In the genomic region with DNA sequence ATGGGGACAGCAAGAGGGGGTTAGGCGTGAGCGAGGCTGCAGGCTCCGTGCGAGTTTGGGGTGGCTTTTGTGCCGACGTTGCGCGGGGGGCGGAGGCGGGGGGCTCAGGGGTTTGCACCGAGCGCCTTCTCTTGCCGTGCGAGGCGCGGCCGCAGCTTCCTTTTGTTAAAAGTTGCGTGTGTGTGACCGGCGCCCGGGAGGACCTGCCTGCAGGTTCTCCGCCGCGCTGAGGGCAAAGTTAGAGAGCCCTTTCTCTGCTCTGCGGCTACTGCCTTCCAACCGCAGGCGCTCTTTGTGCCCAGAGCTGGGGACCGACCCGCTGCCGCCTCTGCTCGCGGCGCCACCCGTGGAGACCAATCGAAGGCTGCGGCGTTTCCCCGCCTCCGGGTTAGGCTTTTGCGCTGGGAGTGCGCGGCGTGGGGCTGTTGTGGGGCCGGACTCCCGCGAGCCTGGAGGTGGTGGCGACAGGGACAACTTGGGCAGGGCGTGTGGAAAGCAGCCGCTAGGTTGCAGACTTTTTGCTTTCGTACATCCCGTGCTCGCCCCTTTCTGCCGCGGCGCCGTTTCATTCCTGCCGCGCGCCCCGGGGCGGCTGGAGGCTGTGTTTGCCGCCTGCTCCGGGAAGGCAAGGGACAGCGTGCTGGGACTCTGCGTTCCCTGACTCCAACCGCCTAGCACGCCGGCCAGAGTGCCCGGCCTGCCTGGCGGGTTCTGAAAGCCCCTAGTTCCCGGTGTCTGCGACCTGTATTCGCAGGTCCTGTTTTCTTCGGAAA, we compare ENCODE assay signal across 1 cellular context.
A peak's percentile ranks its signal among the peaks of the same experiment; 100 is the strongest.
TF ChIP-seq lines count a peak whose summit lies in the region.

No MANE protein-coding gene starts in this region.

TF ChIP-seq in H1, 55 proteins besides CTCF, POLR2A, EP300 and RAD21:
- TF ChIP-seq, protein P1, sequence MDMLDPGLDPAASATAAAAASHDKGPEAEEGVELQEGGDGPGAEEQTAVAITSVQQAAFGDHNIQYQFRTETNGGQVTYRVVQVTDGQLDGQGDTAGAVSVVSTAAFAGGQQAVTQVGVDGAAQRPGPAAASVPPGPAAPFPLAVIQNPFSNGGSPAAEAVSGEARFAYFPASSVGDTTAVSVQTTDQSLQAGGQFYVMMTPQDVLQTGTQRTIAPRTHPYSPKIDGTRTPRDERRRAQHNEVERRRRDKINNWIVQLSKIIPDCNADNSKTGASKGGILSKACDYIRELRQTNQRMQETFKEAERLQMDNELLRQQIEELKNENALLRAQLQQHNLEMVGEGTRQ (IDR thresholded peaks at IDR 0.05; ENCODE audit: low read length): no peak
- TF ChIP-seq RBBP5 (IDR thresholded peaks at IDR 0.05; ENCODE audit: borderline replicate concordance, low read depth, low read length) (0 out of 2 replicates have a peak, but pooled peaks have one; percentile 15), FOSL1 (IDR thresholded peaks at IDR 0.05; ENCODE audit: insufficient read depth, low read depth, low read length) (no peak), GTF2F1 (IDR thresholded peaks at IDR 0.05; ENCODE audit: borderline replicate concordance, low read depth, low read length) (no peak), MAX (IDR thresholded peaks at IDR 0.05) (peak; percentile 62), EZH2 (IDR thresholded peaks at IDR 0.05; ENCODE audit: low read depth, low read length, severe bottlenecking) (peak; percentile 27), GABPA (IDR thresholded peaks at IDR 0.05; ENCODE audit: borderline replicate concordance, insufficient read depth, low read length) (no peak), BACH1 (IDR thresholded peaks at IDR 0.05; ENCODE audit: low read length) (no peak), SIN3A (conservative IDR thresholded peaks at IDR 0.05 in 1 of 2, IDR thresholded peaks at IDR 0.05 in 1 of 2; ENCODE audit: low read depth in 1 of 2, low read length in 2 of 2) (peak in 1 of 2 experiments; percentile 58; a peak in 1 of 4 replicates), SP1 (IDR thresholded peaks at IDR 0.05; ENCODE audit: low read depth, low read length) (no peak), HDAC6 (IDR thresholded peaks at IDR 0.05; ENCODE audit: low read depth, low read length) (no peak), SP4 (IDR thresholded peaks at IDR 0.05; ENCODE audit: low read length) (no peak), POLR2AphosphoS5 (IDR thresholded peaks at IDR 0.05; ENCODE audit: low read depth, low read length) (0 out of 2 replicates have a peak, but pooled peaks have one; percentile 40), CHD1 (IDR thresholded peaks at IDR 0.05; ENCODE audit: low read depth, low read length) (no peak), BCL11A (IDR thresholded peaks at IDR 0.05; ENCODE audit: low read depth in 2 of 2, low read length in 2 of 2) (no peak), JUN (IDR thresholded peaks at IDR 0.05; ENCODE audit: low read depth, low read length) (no peak), TCF12 (IDR thresholded peaks at IDR 0.05; ENCODE audit: low read depth, low read length) (no peak), E2F6 (IDR thresholded peaks at IDR 0.05) (peak; percentile 85), CREB1 (IDR thresholded peaks at IDR 0.05) (no peak), SRF (IDR thresholded peaks at IDR 0.05; ENCODE audit: low read depth, low read length) (no peak), TAF7 (optimal IDR thresholded peaks at IDR 0.05; ENCODE audit: borderline replicate concordance, low read depth, low read length) (no peak), BRCA1 (IDR thresholded peaks at IDR 0.05; ENCODE audit: low read depth, low read length) (no peak), ATF2 (IDR thresholded peaks at IDR 0.05; ENCODE audit: low read length) (no peak), RFX5 (IDR thresholded peaks at IDR 0.05; ENCODE audit: borderline replicate concordance, low read depth, low read length) (no peak), YY1 (IDR thresholded peaks at IDR 0.05; ENCODE audit: low read depth, low read length) (no peak), TAF1 (IDR thresholded peaks at IDR 0.05; ENCODE audit: low read depth, low read length) (peak; percentile 13; the same call in 1 of the 2 replicates), SAP30 (IDR thresholded peaks at IDR 0.05; ENCODE audit: insufficient read depth, insufficient replicate concordance, low read length) (no peak), MAFK (IDR thresholded peaks at IDR 0.05; ENCODE audit: low read depth, low read length) (no peak), SP2 (IDR thresholded peaks at IDR 0.05; ENCODE audit: low read length) (no peak), TEAD4 (IDR thresholded peaks at IDR 0.05; ENCODE audit: low read depth, low read length) (no peak), NRF1 (IDR thresholded peaks at IDR 0.05; ENCODE audit: low read depth, low read length) (no peak), CTBP2 (IDR thresholded peaks at IDR 0.05; ENCODE audit: borderline replicate concordance, insufficient read depth, insufficient read length, low read length) (no peak), KDM4A (IDR thresholded peaks at IDR 0.05; ENCODE audit: low read depth, low read length, severe bottlenecking) (peak; percentile 58), POU5F1 (IDR thresholded peaks at IDR 0.05; ENCODE audit: low read depth, low read length) (no peak), CHD7 (IDR thresholded peaks at IDR 0.05; ENCODE audit: insufficient replicate concordance, low read length) (no peak), CEBPB (IDR thresholded peaks at IDR 0.05; ENCODE audit: low read depth, low read length) (no peak), CBX8 (IDR thresholded peaks at IDR 0.05; ENCODE audit: borderline replicate concordance, low read depth, low read length) (no peak), SUZ12 (IDR thresholded peaks at IDR 0.05; ENCODE audit: low read length) (peak; percentile 35; the same call in 1 of the 2 replicates), JUND (IDR thresholded peaks at IDR 0.05; ENCODE audit: low read length) (no peak), EGR1 (IDR thresholded peaks at IDR 0.05; ENCODE audit: borderline replicate concordance, low read depth, low read length) (no peak), PHF8 (conservative IDR thresholded peaks at IDR 0.05; ENCODE audit: low read depth, low read length) (peak; percentile 35; the same call in 1 of the 2 replicates), SIRT6 (IDR thresholded peaks at IDR 0.05; ENCODE audit: low read length) (no peak), KDM1A (IDR thresholded peaks at IDR 0.05; ENCODE audit: borderline replicate concordance, low read length) (no peak), ZNF274 (IDR thresholded peaks at IDR 0.05; ENCODE audit: borderline replicate concordance, extremely low read depth, low read length) (no peak), ATF3 (IDR thresholded peaks at IDR 0.05; ENCODE audit: insufficient read depth, low read depth, low read length) (no peak), HDAC2 (IDR thresholded peaks at IDR 0.05; ENCODE audit: borderline replicate concordance in 1 of 2, low read depth in 2 of 2, low read length in 2 of 2) (no peak; a peak in 1 of 4 replicates), CBX5 (IDR thresholded peaks at IDR 0.05; ENCODE audit: low read depth, low read length) (no peak), SIX5 (IDR thresholded peaks at IDR 0.05; ENCODE audit: low read depth, low read length) (no peak), TBP (IDR thresholded peaks at IDR 0.05; ENCODE audit: low read depth, low read length) (no peak), RNF2 (IDR thresholded peaks at IDR 0.05; ENCODE audit: borderline replicate concordance, low read depth, low read length, missing control alignments, poor library complexity, severe bottlenecking) (no peak), CHD2 (IDR thresholded peaks at IDR 0.05; ENCODE audit: low read length) (no peak), KDM5A (IDR thresholded peaks at IDR 0.05; ENCODE audit: low read length) (no peak), NANOG (IDR thresholded peaks at IDR 0.05; ENCODE audit: insufficient read depth, low read depth, low read length, poor library complexity, severe bottlenecking) (no peak), ASH2L (IDR thresholded peaks at IDR 0.05; ENCODE audit: low read length) (no peak), RXRA (IDR thresholded peaks at IDR 0.05; ENCODE audit: insufficient read depth, low read depth, low read length) (no peak)
